Comparison of ENCODE assay signal across 23 cellular contexts in genomic region chr2:110978148-110978547, GRCh38.
"Had no signal": no experiment of that assay in that cellular context is flagged by ENCODE, and none has a peak within 500 bp of the region (broad histone marks: within the 10 kb centered on the region; RNA-seq: fewer than 3 reads in every experiment).

No MANE protein-coding gene starts in this region.

- H3K27me3 ChIP-seq: esophagus squamous epithelium, gastrocnemius medialis, left lung had no signal

- H3K27ac ChIP-seq: coronary artery, dorsolateral prefrontal cortex, esophagus squamous epithelium, gastrocnemius medialis, left lung, lower lobe of right lung had no signal

- H3K4me1 Mint-ChIP-seq: memory B cell had no signal

- H3K4me3 ChIP-seq: coronary artery, dorsolateral prefrontal cortex, esophagus squamous epithelium, gastrocnemius medialis, heart right ventricle, left lung, lower lobe of right lung had no signal

- H3K27ac Mint-ChIP-seq: memory B cell had no signal

- H3K36me3 Mint-ChIP-seq: immature natural killer cell, memory B cell had no signal

- H3K36me3 ChIP-seq: esophagus squamous epithelium, gastrocnemius medialis, heart right ventricle, left lung, lower lobe of right lung had no signal

- H3K9me3 Mint-ChIP-seq: immature natural killer cell, memory B cell had no signal

- DNase-seq: dermis blood vessel endothelial cell; dorsolateral prefrontal cortex; effector CD4-positive, alpha-beta T cell; effector memory CD4-positive, alpha-beta T cell; esophagus squamous epithelium; foreskin fibroblast; foreskin melanocyte; gastrocnemius medialis; glutamatergic neuron; head of caudate nucleus; heart right ventricle; hypothalamus; immature natural killer cell; islet precursor cell; kidney glomerular epithelial cell; left lung; left ventricle myocardium superior; lower lobe of right lung; mammary epithelial cell; mesendoderm; midbrain had no signal

- H3K4me1 ChIP-seq: lower lobe of right lung had no signal

- H3K9me3 ChIP-seq: esophagus squamous epithelium, gastrocnemius medialis, heart right ventricle, left lung, lower lobe of right lung had no signal

- H3K4me3 Mint-ChIP-seq: immature natural killer cell, memory B cell had no signal
